Comparison of ENCODE assay signal across 8 cellular contexts in genomic region chrX:23554304-23554703, GRCh38.
A peak's percentile ranks its signal among the peaks of the same experiment; 100 is the strongest.
DNase-seq lines count a peak whose midpoint lies in the region; ATAC-seq and TF ChIP-seq lines count a peak whose summit lies in the region.

No MANE protein-coding gene starts in this region.

- H3K9me3 Mint-ChIP-seq in CD8-positive, alpha-beta T cell = peaks cover 5% of the 10 kb centered on the region
- no peaks in the 10 kb centered on the region for H3K9me3 Mint-ChIP-seq in activated CD4-positive, alpha-beta T cell treated with anti-CD3 and anti-CD28 coated beads, Interleukin-2, amount 10 ng/mL, durations not matched to agents 24 days and 14 days

- peak; percentile 10 for DNase-seq in EL
- DNase-seq in LNCaP clone FGC (ENCODE audit: low read depth) = peak; percentile 14
- peak; percentile 4 for DNase-seq in SKM-1 treated with dmso at 0.1 percent for 144 hours (lab: John Stamatoyannopoulos, UW; ENCODE audit: unreplicated experiment)
- DNase-seq in hepatocyte (ENCODE audit: low spot score) = peak; percentile 72
- DNase-seq in CD8-positive, alpha-beta T cell = no peak
- DNase-seq in activated CD4-positive, alpha-beta T cell treated with anti-CD3 and anti-CD28 coated beads, Interleukin-2, amount 10 ng/mL, durations not matched to agents 24 days and 14 days = no peak
- DNase-seq in NCI-H1436 treated with DMSO at 0.1 percent for 48 hours (lab: John Stamatoyannopoulos, UW) = no peak
- DNase-seq in stimulated activated naive CD4-positive, alpha-beta T cell treated with Interleukin-2 at 50 U/mL for 16 hours (lab: John Stamatoyannopoulos, UW) = no peak

- H3K4me1 ChIP-seq in hepatocyte (ENCODE audit: insufficient read depth) = no peaks in the 10 kb centered on the region
- H3K4me1 ChIP-seq in CD8-positive, alpha-beta T cell (ENCODE audit: insufficient read depth, low read length) = no peaks in the 10 kb centered on the region

- H3K27me3 Mint-ChIP-seq in CD8-positive, alpha-beta T cell (ENCODE audit: low read depth) = peaks cover 5% of the 10 kb centered on the region
- H3K27me3 Mint-ChIP-seq in activated CD4-positive, alpha-beta T cell treated with anti-CD3 and anti-CD28 coated beads, Interleukin-2, amount 10 ng/mL, durations not matched to agents 24 days and 14 days = no peaks in the 10 kb centered on the region

- H3K27me3 ChIP-seq in hepatocyte = no peaks in the 10 kb centered on the region
- H3K27me3 ChIP-seq in CD8-positive, alpha-beta T cell (ENCODE audit: insufficient read depth, low read length) = no peaks in the 10 kb centered on the region

- no peaks in the 10 kb centered on the region for H3K36me3 ChIP-seq in hepatocyte (replicated peaks; ENCODE audit: insufficient read depth, low read depth)
- no peaks in the 10 kb centered on the region for H3K36me3 ChIP-seq in CD8-positive, alpha-beta T cell (ENCODE audit: insufficient read depth, low read length)

- H3K4me2 ChIP-seq in hepatocyte = no peak overlapping the region

- TF ChIP-seq CTCF in LNCaP clone FGC (IDR thresholded peaks at IDR 0.05; ENCODE audit: control insufficient read depth, extremely low read depth, insufficient read depth) = peak; percentile 38
- TF ChIP-seq CTCF in hepatocyte (IDR thresholded peaks at IDR 0.05; ENCODE audit: poor library complexity) = peak; percentile 76
- no peak for TF ChIP-seq CTCF in CD8-positive, alpha-beta T cell (IDR thresholded peaks at IDR 0.05)

- H3K27ac Mint-ChIP-seq in CD8-positive, alpha-beta T cell = no peak overlapping the region
- H3K27ac Mint-ChIP-seq in activated CD4-positive, alpha-beta T cell treated with anti-CD3 and anti-CD28 coated beads, Interleukin-2, amount 10 ng/mL, durations not matched to agents 24 days and 14 days = no peak overlapping the region

- no peaks in the 10 kb centered on the region for H3K79me2 ChIP-seq in hepatocyte

- no peak overlapping the region for H3K4me3 Mint-ChIP-seq in CD8-positive, alpha-beta T cell
- no peak overlapping the region for H3K4me3 Mint-ChIP-seq in activated CD4-positive, alpha-beta T cell treated with anti-CD3 and anti-CD28 coated beads, Interleukin-2, amount 10 ng/mL, durations not matched to agents 24 days and 14 days

- no peaks in the 10 kb centered on the region for H3K36me3 Mint-ChIP-seq in CD8-positive, alpha-beta T cell
- H3K36me3 Mint-ChIP-seq in activated CD4-positive, alpha-beta T cell treated with anti-CD3 and anti-CD28 coated beads, Interleukin-2, amount 10 ng/mL, durations not matched to agents 24 days and 14 days (ENCODE audit: low read depth) = no peaks in the 10 kb centered on the region

- ATAC-seq in CD8-positive, alpha-beta T cell = no peak

- H3K9me2 ChIP-seq in hepatocyte (replicated peaks; ENCODE audit: insufficient read depth) = no peaks in the 10 kb centered on the region

- POLR2A ChIA-PET in CD8-positive, alpha-beta T cell (lab: Charles Lee) = no interaction called here

- H3K4me1 Mint-ChIP-seq in CD8-positive, alpha-beta T cell (ENCODE audit: low read depth) = no peaks in the 10 kb centered on the region
- no peaks in the 10 kb centered on the region for H3K4me1 Mint-ChIP-seq in activated CD4-positive, alpha-beta T cell treated with anti-CD3 and anti-CD28 coated beads, Interleukin-2, amount 10 ng/mL, durations not matched to agents 24 days and 14 days

- intact Hi-C loops in CD8-positive, alpha-beta T cell (cut with DNase I, micrococcal nuclease) = no loop called here
- intact Hi-C loops in activated CD4-positive, alpha-beta T cell treated with anti-CD3 and anti-CD28 coated beads, Interleukin-2, amount 10 ng/mL, durations not matched to agents 24 days and 14 days (cut with micrococcal nuclease) = no loop called here

- H3K9me3 ChIP-seq in hepatocyte (ENCODE audit: low read depth) = no peaks in the 10 kb centered on the region
- no peaks in the 10 kb centered on the region for H3K9me3 ChIP-seq in CD8-positive, alpha-beta T cell (ENCODE audit: low read length)

- CTCF ChIA-PET in CD8-positive, alpha-beta T cell (lab: Charles Lee) = no interaction called here

- 14% methylated on average over 3 of the region's 3 CpGs for WGBS in hepatocyte (ENCODE audit: low lambda C conversion rate, missing lambda C conversion rate)

- H4K20me1 ChIP-seq in hepatocyte (ENCODE audit: insufficient read depth, poor library complexity, severe bottlenecking) = no peaks in the 10 kb centered on the region

- H2AFZ ChIP-seq in hepatocyte = no peak overlapping the region

- no peak overlapping the region for H3K27ac ChIP-seq in hepatocyte
- no peak overlapping the region for H3K27ac ChIP-seq in CD8-positive, alpha-beta T cell (ENCODE audit: low read depth, low read length)

- no peak overlapping the region for H3K4me3 ChIP-seq in LNCaP clone FGC (ENCODE audit: low read depth, low read length)
- no peak overlapping the region for H3K4me3 ChIP-seq in hepatocyte
- no peak overlapping the region for H3K4me3 ChIP-seq in CD8-positive, alpha-beta T cell (ENCODE audit: low read depth, low read length)

Comparison
In these comparisons a context has a peak if more than half of its experiments do, and no peak if none do; other contexts are left out.
1. DNase-seq: peak in EL (single experiment), LNCaP clone FGC (single experiment), SKM-1 treated with dmso at 0.1 percent for 144 hours (single experiment) and hepatocyte (single experiment); none in CD8-positive, alpha-beta T cell (0 of 7), activated CD4-positive, alpha-beta T cell treated with anti-CD3 and anti-CD28 coated beads, Interleukin-2, amount 10 ng/mL, durations not matched to agents 24 days and 14 days (single experiment), NCI-H1436 treated with DMSO at 0.1 percent for 48 hours (single experiment) and stimulated activated naive CD4-positive, alpha-beta T cell treated with Interleukin-2 at 50 U/mL for 16 hours (single experiment).